In the genomic region with DNA sequence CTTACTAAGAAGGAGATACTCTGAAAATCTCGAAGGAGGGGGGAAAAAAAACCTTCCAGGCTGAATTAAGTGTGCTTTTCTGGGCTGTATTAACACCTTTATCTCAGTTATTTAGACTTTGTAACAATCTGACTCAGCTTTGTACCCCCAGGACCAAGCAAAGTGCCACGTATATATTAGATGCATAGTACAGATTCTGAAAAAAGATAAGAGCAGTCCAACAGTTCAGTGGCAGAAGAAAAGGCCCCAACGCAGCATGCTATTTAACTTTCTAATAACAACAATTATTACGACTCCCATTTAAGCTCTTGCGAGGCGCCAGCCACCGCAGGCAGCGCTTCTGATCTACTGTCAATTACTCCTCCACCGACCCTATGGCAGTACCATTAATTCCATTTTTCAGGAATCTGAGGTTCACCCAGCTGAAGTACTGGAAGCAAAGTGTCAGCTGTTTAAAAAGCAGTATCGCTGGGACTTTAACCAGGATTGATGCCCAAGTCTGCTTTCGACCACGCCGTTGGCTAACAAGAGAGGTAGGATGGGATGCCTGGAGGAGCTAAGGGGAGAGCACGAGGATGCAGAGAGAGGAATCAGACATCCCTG, we compare ENCODE assay signal across 8 cellular contexts. TPM values are rescaled to one million over a fixed set of nuclear protein-coding genes. Genes with fewer than 3 reads are reported as not detected.
DNase-seq lines count a peak whose midpoint lies in the region; TF ChIP-seq lines count a peak whose summit lies in the region.

No MANE protein-coding gene starts in this region.

- TF ChIP-seq POLR2A in ovary (IDR thresholded peaks at IDR 0.05) = no peak

- intact Hi-C loops in ovary (cut with DNase I) = no loop called here

- H3K4me1 Mint-ChIP-seq in endodermal cell = peaks cover 8% of the 10 kb centered on the region

- TF ChIP-seq CTCF in endodermal cell (conservative IDR thresholded peaks at IDR 0.05) (no peak), ovary (IDR thresholded peaks at IDR 0.05) (no peak)

- peak overlapping the region; percentile 70 for H3K4me3 Mint-ChIP-seq in endodermal cell

- no peaks in the 10 kb centered on the region for H3K36me3 ChIP-seq in endodermal cell (ENCODE audit: control insufficient read depth, insufficient read depth, low read length)
- no peaks in the 10 kb centered on the region for H3K36me3 ChIP-seq in ovary

- WGBS in endodermal cell (ENCODE audit: insufficient coverage in 1 of 2, insufficient read length in 1 of 2), 2 experiments = 54 to 60% methylated on average over 13 to 14 of the region's 14 CpGs
- 16 to 25% (median 25%) methylated on average over 14 of the region's 14 CpGs for WGBS in ovary, 3 donors

- H3K27ac ChIP-seq in endodermal cell (ENCODE audit: low read depth, low read length) (no peak overlapping the region), ovary (no peak overlapping the region)

- peak overlapping the region; percentile 45 for H3K9ac ChIP-seq in endodermal cell (ENCODE audit: extremely low read depth, low read length, poor library complexity, severe bottlenecking)

- DNase-seq in NCI-H1092 treated with DMSO at 0.1 percent for 48 hours (lab: John Stamatoyannopoulos, UW) = peak; percentile 5
- no peak for DNase-seq in NCI-H1092 (lab: John Stamatoyannopoulos, UW)
- peak; percentile 11 for DNase-seq in NCI-H69 (lab: John Stamatoyannopoulos, UW)
- no peak for DNase-seq in endodermal cell
- DNase-seq in ovary = no peak
- DNase-seq in NCI-H2196 (lab: John Stamatoyannopoulos, UW; ENCODE audit: unreplicated experiment) = no peak
- no peak for DNase-seq in NCI-H1048 (lab: John Stamatoyannopoulos, UW)
- no peak for DNase-seq in dermis blood vessel endothelial cell

- peaks cover 6% of the 10 kb centered on the region for H3K27me3 Mint-ChIP-seq in endodermal cell (ENCODE audit: insufficient read depth)

- H3K4me1 ChIP-seq in endodermal cell (ENCODE audit: control insufficient read depth, insufficient read depth, low read length) = no peaks in the 10 kb centered on the region
- peaks cover 1% of the 10 kb centered on the region for H3K4me1 ChIP-seq in ovary (ENCODE audit: insufficient read depth)

- TF ChIP-seq EP300 in ovary (IDR thresholded peaks at IDR 0.05) = no peak

- no peak overlapping the region for H3K27ac Mint-ChIP-seq in endodermal cell

- H3K9me3 ChIP-seq in endodermal cell (ENCODE audit: control insufficient read depth, low read length) = peaks cover 17% of the 10 kb centered on the region
- no peaks in the 10 kb centered on the region for H3K9me3 ChIP-seq in ovary

- peak overlapping the region; percentile 88 for H3K4me3 ChIP-seq in endodermal cell (ENCODE audit: low read length)
- peak overlapping the region; percentile 90 for H3K4me3 ChIP-seq in ovary

- H3K36me3 Mint-ChIP-seq in endodermal cell (ENCODE audit: low read depth) = peaks cover 4% of the 10 kb centered on the region

- peaks cover 29% of the 10 kb centered on the region for H3K9me3 Mint-ChIP-seq in endodermal cell

- H3K27me3 ChIP-seq in endodermal cell (ENCODE audit: control insufficient read depth, insufficient read depth, low read length, poor library complexity, severe bottlenecking) (no peaks in the 10 kb centered on the region), ovary (no peaks in the 10 kb centered on the region)

RNA-seq across cellular contexts. Expression of a gene that starts 0.7 kb away (rescaled TPM):
- total RNA-seq in endodermal cell (10 to 100 TPM; 17.7 to 18.4 TPM), ovary (10 to 100 TPM; 26.6 to 94.6 (median 36.1) TPM), dermis blood vessel endothelial cell (86.2 and 101 TPM in 2 replicates)
- polyA plus RNA-seq in endodermal cell (2013, experiment 1 of 2) = 39.5 TPM
- 33.0 TPM for polyA plus RNA-seq in endodermal cell (2013, experiment 2 of 2)
- 100 to 1,000 TPM in 1 of 2 donors, 10 to 100 TPM in 1; 27.5 to 191 TPM for polyA plus RNA-seq in ovary

RNA-seq across cellular contexts. Expression of a gene that starts 43.8 kb away (rescaled TPM):
- total RNA-seq in endodermal cell (not detected), ovary (1 to 10 TPM in 6 of 7 donors, under 1 TPM in 1; 0.52 to 3.8 (median 1.6) TPM), dermis blood vessel endothelial cell (3.1 and 3.8 TPM in 2 replicates)
- polyA plus RNA-seq in endodermal cell (2013, experiment 1 of 2) = not detected
- polyA plus RNA-seq in endodermal cell (2013, experiment 2 of 2) = not detected
- 1 to 10 TPM in 1 of 2 donors, under 1 TPM in 1; 0.22 to 1.9 TPM for polyA plus RNA-seq in ovary

RNA-seq across cellular contexts. Expression of a gene that starts 50.9 kb away (rescaled TPM):
- total RNA-seq in endodermal cell (under 1 TPM in 1 of 2 donors, not detected in 1; 0.37 TPM), ovary (10 to 100 TPM in 1 of 7 donors, 1 to 10 TPM in 6; 2.1 to 10.0 (median 4.8) TPM), dermis blood vessel endothelial cell (9.6 and 23.7 TPM in 2 replicates)
- polyA plus RNA-seq in endodermal cell (2013, experiment 1 of 2) = 0.11 TPM
- polyA plus RNA-seq in endodermal cell (2013, experiment 2 of 2) = 0.12 TPM
- polyA plus RNA-seq in ovary = 10 to 100 TPM in 1 of 2 donors, 1 to 10 TPM in 1; 6.4 to 21.3 TPM

Comparison
In these comparisons a context has a peak if more than half of its experiments do, and no peak if none do; other contexts are left out.
1. DNase-seq: peak in NCI-H1092 treated with DMSO at 0.1 percent for 48 hours (single experiment) and NCI-H69 (single experiment); none in NCI-H1092 (single experiment), endodermal cell (single experiment), ovary (0 of 5), NCI-H2196 (single experiment), NCI-H1048 (single experiment) and dermis blood vessel endothelial cell (single experiment).